ENCODE assay signal across 18 cellular contexts in the genomic region with DNA sequence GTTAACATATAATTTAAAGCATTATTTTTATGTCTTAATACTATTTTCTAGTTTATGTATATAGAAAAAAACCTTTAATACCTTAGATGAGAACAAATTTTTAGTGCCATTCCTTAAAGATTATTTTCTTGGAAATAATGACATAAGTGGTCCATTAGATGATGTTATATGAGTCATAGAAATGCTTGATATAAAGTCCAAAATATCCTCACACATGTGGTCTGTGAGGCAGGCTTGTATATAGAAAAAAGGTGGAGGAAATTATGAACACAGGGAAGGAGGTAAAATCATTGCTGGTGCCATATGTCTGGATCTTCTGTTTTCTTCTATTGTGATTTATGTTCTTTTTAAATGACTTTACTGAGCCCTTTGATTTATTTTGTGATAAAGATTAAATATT.
A peak's percentile ranks its signal among the peaks of the same experiment; 100 is the strongest.
DNase-seq lines count a peak whose midpoint lies in the region; ATAC-seq and TF ChIP-seq lines count a peak whose summit lies in the region.
"Had no signal": no experiment of that assay in that cellular context is flagged by ENCODE, and none has a peak within 500 bp of the region (broad histone marks: within the 10 kb centered on the region; RNA-seq: fewer than 3 reads in every experiment).

No MANE protein-coding gene starts in this region.

- DNase-seq in CD14-positive monocyte (ENCODE audit: low spot score) (no peak), HFFc6 (no peak), astrocyte of the spinal cord (ENCODE audit: low read depth, low spot score) (peak; percentile 35), osteoblast (ENCODE audit: insufficient read length, low spot score, missing footprints) (peak; percentile 13), immature natural killer cell (no peak)
- DNase-seq: BE2C; CD4-positive, alpha-beta memory T cell; DMS79 treated with DMSO at 0.1 percent for 48 hours; GF-D8; GOT3; NCI-H187 treated with DMSO at 0.1 percent for 48 hours; NCI-H345; NCI-H69 had no signal

- H3K9me3 ChIP-seq in osteoblast (ENCODE audit: low read depth, low read length) = no peaks in the 10 kb centered on the region
- H3K9me3 ChIP-seq: BE2C, SJSA1 had no signal

- H3K79me2 ChIP-seq in osteoblast (ENCODE audit: insufficient read depth, low read length) = no peaks in the 10 kb centered on the region

- H3K4me3 Mint-ChIP-seq in CD14-positive monocyte (no peak overlapping the region), HFFc6 (no peak overlapping the region), immature natural killer cell (no peak overlapping the region)
- H3K4me3 Mint-ChIP-seq: CD4-positive, alpha-beta memory T cell; IgD-negative memory B cell had no signal

- ATAC-seq in HG02852 (IDR thresholded peaks at IDR 0.05; ENCODE audit: unreplicated experiment) (no peak), HG03135 (IDR thresholded peaks at IDR 0.05; ENCODE audit: unreplicated experiment) (no peak), HG02588 (IDR thresholded peaks at IDR 0.05; ENCODE audit: unreplicated experiment) (no peak)

- in situ Hi-C loops in astrocyte of the spinal cord (cut with HindIII; ENCODE audit: low sequenced_read_pairs) = no loop called here

- no peak overlapping the region for H3K4me2 ChIP-seq in osteoblast (ENCODE audit: insufficient read depth, low read length)

- H2AFZ ChIP-seq in osteoblast (ENCODE audit: low read length) = no peak overlapping the region

- intact Hi-C loops in CD14-positive monocyte (cut with micrococcal nuclease) = loop anchor here in 1 of 2 donors (5.0 kb wide), 1 partner anchor 47 kb away; no protein-coding TSS in a partner anchor

- H3K27ac Mint-ChIP-seq in CD14-positive monocyte (peak overlapping the region in 5 of 7 donors; percentile 45 to 76 (median 58)), HFFc6 (peak overlapping the region; percentile 10; the same call in 1 of the 2 replicates), immature natural killer cell (no peak overlapping the region)
- H3K27ac Mint-ChIP-seq: CD4-positive, alpha-beta memory T cell; IgD-negative memory B cell had no signal

- H3K27ac ChIP-seq in osteoblast (ENCODE audit: low read depth, low read length) = peak overlapping the region; percentile 93

- peaks cover 23% of the 10 kb centered on the region for H3K4me1 ChIP-seq in osteoblast (ENCODE audit: insufficient read depth, low read length)
- H3K4me1 ChIP-seq: BE2C had no signal

- TF ChIP-seq CTCF in CD14-positive monocyte (IDR thresholded peaks at IDR 0.05) (no peak), HFFc6 (IDR thresholded peaks at IDR 0.05) (no peak), astrocyte of the spinal cord (IDR thresholded peaks at IDR 0.05; ENCODE audit: low read depth, low read length) (no peak), osteoblast (IDR thresholded peaks at IDR 0.05; ENCODE audit: extremely low read depth, low read depth, low read length) (no peak)

- no peaks in the 10 kb centered on the region for H3K27me3 ChIP-seq in osteoblast (ENCODE audit: insufficient read depth, low read length)
- H3K27me3 ChIP-seq: SJSA1 had no signal

- H3K36me3 Mint-ChIP-seq in CD14-positive monocyte = no peaks in the 10 kb centered on the region
- peaks cover 4% of the 10 kb centered on the region; the same call in 1 of the 2 replicates for H3K36me3 Mint-ChIP-seq in HFFc6 (ENCODE audit: low read depth)
- no peaks in the 10 kb centered on the region for H3K36me3 Mint-ChIP-seq in immature natural killer cell
- H3K36me3 Mint-ChIP-seq: CD4-positive, alpha-beta memory T cell; IgD-negative memory B cell had no signal

- H3K4me1 Mint-ChIP-seq in CD14-positive monocyte = peaks cover 31% of the 10 kb centered on the region
- H3K4me1 Mint-ChIP-seq in HFFc6 (ENCODE audit: low read depth) = peaks cover 31% of the 10 kb centered on the region
- H3K4me1 Mint-ChIP-seq in immature natural killer cell = no peaks in the 10 kb centered on the region
- H3K4me1 Mint-ChIP-seq: CD4-positive, alpha-beta memory T cell had no signal

- no peaks in the 10 kb centered on the region for H3K9me3 Mint-ChIP-seq in CD14-positive monocyte
- no peaks in the 10 kb centered on the region; the same call in 1 of the 2 replicates for H3K9me3 Mint-ChIP-seq in HFFc6
- H3K9me3 Mint-ChIP-seq in immature natural killer cell = peaks cover 0 to 6% (median 0%) of the 10 kb centered on the region in 6 donors

- H3K4me3 ChIP-seq in astrocyte of the spinal cord (ENCODE audit: low read depth, low read length) = no peak overlapping the region
- no peak overlapping the region for H3K4me3 ChIP-seq in osteoblast (ENCODE audit: insufficient read depth, low read length)
- H3K4me3 ChIP-seq: SJSA1 had no signal

- H3K36me3 ChIP-seq in osteoblast (ENCODE audit: insufficient read depth, low read length) = no peaks in the 10 kb centered on the region
- H3K36me3 ChIP-seq: BE2C, SJSA1 had no signal

- H4K20me1 ChIP-seq in osteoblast (ENCODE audit: insufficient read depth, low read length) = no peaks in the 10 kb centered on the region

- H3K27me3 Mint-ChIP-seq in CD14-positive monocyte (ENCODE audit: low read depth in 3 of 3) (no peaks in the 10 kb centered on the region), HFFc6 (ENCODE audit: insufficient read depth) (no peaks in the 10 kb centered on the region), immature natural killer cell (ENCODE audit: low read depth in 3 of 3) (peaks cover 0 to 7% (median 6%) of the 10 kb centered on the region in 3 donors)
- H3K27me3 Mint-ChIP-seq: IgD-negative memory B cell had no signal

Comparison
In these comparisons a context has a peak if more than half of its experiments do, and no peak if none do; other contexts are left out.
1. DNase-seq: peak in astrocyte of the spinal cord (single experiment) and osteoblast (single experiment); none in CD14-positive monocyte (single experiment), HFFc6 (single experiment) and immature natural killer cell (0 of 3).
2. H3K27ac Mint-ChIP-seq: peak in CD14-positive monocyte (5 of 7) and HFFc6 (single experiment); none in immature natural killer cell (0 of 6).